Comparison of ENCODE assay signal across 7 cellular contexts in the genomic region with DNA sequence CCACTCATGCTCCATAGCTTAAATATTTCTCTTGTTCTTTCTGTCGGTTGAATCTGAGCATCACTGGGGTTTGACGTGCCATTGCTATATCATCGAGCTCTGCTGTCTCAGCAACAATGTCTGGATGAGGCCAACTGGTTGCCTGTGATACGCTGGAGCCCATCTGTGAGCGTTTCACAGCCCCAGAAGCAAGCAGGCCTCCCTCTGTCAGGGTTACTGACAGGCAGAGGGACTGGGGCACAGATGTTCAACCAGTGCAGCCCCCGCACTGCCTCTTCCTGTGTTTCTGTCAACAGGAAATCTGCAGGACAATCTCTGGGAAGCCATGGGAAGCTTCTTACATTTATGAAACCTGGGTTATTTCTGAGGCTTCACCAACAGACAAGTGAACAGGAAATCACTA. TPM values are rescaled to one million over a fixed set of nuclear protein-coding genes. Genes with fewer than 3 reads are reported as not detected.
DNase-seq lines count a peak whose midpoint lies in the region; ATAC-seq, FAIRE-seq and TF ChIP-seq lines count a peak whose summit lies in the region.

No MANE protein-coding gene starts in this region.

- in situ Hi-C loops in GM13977 (cut with MboI; ENCODE audit: low pct_unique_long_range_greater_than_20kb, low sequenced_read_pairs, unreplicated experiment) = no loop called here

- H3K27me3 Mint-ChIP-seq in natural killer cell (ENCODE audit: low read depth in 2 of 2) = no peaks in the 10 kb centered on the region

- peak overlapping the region; percentile 67 for H3K4me3 Mint-ChIP-seq in natural killer cell

- DNase-seq in GM13977 (ENCODE audit: low spot score) = peak; percentile 28
- DNase-seq in NCI-H524 (lab: John Stamatoyannopoulos, UW) = peak; percentile 85 to 98
- DNase-seq in natural killer cell = no peak
- no peak for DNase-seq in H4 (ENCODE audit: low spot score)
- DNase-seq in LoVo (ENCODE audit: low spot score) = no peak

- H3K4me1 Mint-ChIP-seq in natural killer cell = peaks cover 21 to 22% of the 10 kb centered on the region in 2 donors

- no peaks in the 10 kb centered on the region for H3K9me3 Mint-ChIP-seq in natural killer cell

- ATAC-seq in natural killer cell (peak in 2 of 3 donors; percentile 40 to 49), GM19328 (IDR thresholded peaks at IDR 0.05; ENCODE audit: unreplicated experiment) (no peak)

- TF ChIP-seq CTCF in GM13977 (IDR thresholded peaks at IDR 0.05; ENCODE audit: extremely low read depth, insufficient read depth, missing control alignments) = no peak
- TF ChIP-seq CTCF in natural killer cell (IDR thresholded peaks at IDR 0.05) = no peak

- peak; percentile 39 for FAIRE-seq in endometrium (lab: Jason Lieb, UNC)

- H3K36me3 Mint-ChIP-seq in natural killer cell = no peaks in the 10 kb centered on the region

- peak overlapping the region; percentile 77 to 78 for H3K27ac Mint-ChIP-seq in natural killer cell

- intact Hi-C loops in natural killer cell (cut with micrococcal nuclease) = no loop called here

RNA-seq across cellular contexts. Expression of gene DMAC2L, which starts 23.9 kb away (rescaled TPM):
- 10 to 100 TPM; 24.7 to 28.7 (median 25.0) TPM for total RNA-seq in natural killer cell
- total RNA-seq in H4 (2014; rRNA removed; shearing (Covaris generic)) = 7.7 and 8.5 TPM in 2 replicates

RNA-seq across cellular contexts. Expression of gene L2HGDH, which starts 24.0 kb away (rescaled TPM):
- 1 to 10 TPM; 4.2 to 5.6 (median 5.4) TPM for total RNA-seq in natural killer cell
- total RNA-seq in H4 (2014; rRNA removed; shearing (Covaris generic)) = 4.4 and 6.5 TPM in 2 replicates

Comparison
In these comparisons a context has a peak if more than half of its experiments do, and no peak if none do; other contexts are left out.
1. DNase-seq: peak in GM13977 (single experiment) and NCI-H524 (2 of 2); none in natural killer cell (single experiment), H4 (single experiment) and LoVo (single experiment).